16 cellular contexts compared by ENCODE assay signal in the genomic region with DNA sequence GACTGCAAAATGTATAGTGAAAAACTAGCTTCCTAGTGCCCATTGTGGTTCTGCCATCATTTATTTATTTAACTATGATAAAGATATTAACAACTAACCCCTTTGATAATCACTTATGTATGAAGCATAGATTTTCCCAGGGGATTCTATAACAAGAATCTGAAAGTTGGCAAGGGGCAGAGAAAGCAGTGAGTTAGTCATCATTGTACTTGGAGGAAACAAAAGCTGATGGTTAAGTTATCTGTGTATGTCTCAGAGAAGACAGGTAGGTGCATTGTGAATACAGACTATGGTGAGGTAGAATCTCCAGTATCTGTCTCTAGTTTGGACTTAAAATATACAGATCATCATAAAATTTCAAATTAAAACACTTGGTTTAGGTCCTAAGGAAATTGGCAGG.
DNase-seq lines count a peak whose midpoint lies in the region; ATAC-seq and TF ChIP-seq lines count a peak whose summit lies in the region.
"Had no signal": no experiment of that assay in that cellular context is flagged by ENCODE, and none has a peak within 500 bp of the region (broad histone marks: within the 10 kb centered on the region; RNA-seq: fewer than 3 reads in every experiment).

No MANE protein-coding gene starts in this region.

- H3K9me3 ChIP-seq in mammary epithelial cell (replicated peaks; ENCODE audit: insufficient read depth, low read length) (no peaks in the 10 kb centered on the region), heart left ventricle (no peaks in the 10 kb centered on the region)
- H3K9me3 ChIP-seq: SJCRH30 had no signal

- no peak overlapping the region for H2AFZ ChIP-seq in mammary epithelial cell (ENCODE audit: low read depth, low read length)
- H2AFZ ChIP-seq: PC-9 had no signal

- no peak for TF ChIP-seq POLR2A in heart left ventricle (IDR thresholded peaks at IDR 0.05)

- no peaks in the 10 kb centered on the region for H3K27me3 Mint-ChIP-seq in stimulated activated memory B cell treated with anti-CD40 and anti-IgM and Interleukin-4, amounts not matched to agents 10 μg/mL and 1 μg/mL and 100 μg/mL, for 72 hours

- H3K27ac ChIP-seq in mammary epithelial cell (ENCODE audit: insufficient read depth, low read depth, low read length) = no peak overlapping the region
- no peak overlapping the region for H3K27ac ChIP-seq in heart left ventricle
- H3K27ac ChIP-seq: C4-2B, PC-9, SJCRH30 had no signal

- H3K27me3 ChIP-seq in mammary epithelial cell (ENCODE audit: insufficient read depth, low read length) (no peaks in the 10 kb centered on the region), heart left ventricle (no peaks in the 10 kb centered on the region)
- H3K27me3 ChIP-seq: SJCRH30 had no signal

- CTCF ChIA-PET in mammary epithelial cell (lab: Charles Lee; ENCODE audit: low non-redundant PET) = no interaction called here

- H3K27ac Mint-ChIP-seq in stimulated activated memory B cell treated with anti-CD40 and anti-IgM and Interleukin-4, amounts not matched to agents 10 μg/mL and 1 μg/mL and 100 μg/mL, for 72 hours = no peak overlapping the region
- H3K27ac Mint-ChIP-seq: HFFc6 had no signal

- ATAC-seq in heart left ventricle = no peak
- ATAC-seq in stimulated activated memory B cell treated with anti-CD40 and anti-IgM and Interleukin-4, amounts not matched to agents 10 μg/mL and 1 μg/mL and 100 μg/mL, for 72 hours = no peak

- intact Hi-C loops in mammary epithelial cell (cut with micrococcal nuclease) (no loop called here), heart left ventricle (cut with DNase I) (no loop called here)

- no peaks in the 10 kb centered on the region for H4K20me1 ChIP-seq in mammary epithelial cell (ENCODE audit: insufficient read depth, low read length)

- dilution Hi-C loops in mammary epithelial cell (cut with HindIII; ENCODE audit: low sequenced_read_pairs) = no loop called here

- DNase-seq in LHCN-M2 (ENCODE audit: low read depth) = peak; percentile 10
- DNase-seq in mammary epithelial cell = peak; percentile 31
- peak; percentile 52 for DNase-seq in fibroblast of mammary gland (ENCODE audit: low read depth)
- peak; percentile 46 for DNase-seq in skeletal muscle cell (ENCODE audit: low read depth)
- no peak for DNase-seq in iPS-NIHi7 (ENCODE audit: extremely low spot score)
- no peak for DNase-seq in heart left ventricle
- DNase-seq: EL, HFFc6, Karpas-422, MV-4-11, NCI-H187 treated with DMSO at 0.1 percent for 48 hours, NCI-H510A treated with DMSO at 0.1 percent for 48 hours, PC-9, SJCRH30 had no signal

- in situ Hi-C loops in mammary epithelial cell (cut with MboI; ENCODE audit: low sequenced_read_pairs in 2 of 2) = no loop called here

- H3K9ac ChIP-seq in mammary epithelial cell (ENCODE audit: insufficient read depth, low read length) = no peak overlapping the region

- H3K4me3 Mint-ChIP-seq in stimulated activated memory B cell treated with anti-CD40 and anti-IgM and Interleukin-4, amounts not matched to agents 10 μg/mL and 1 μg/mL and 100 μg/mL, for 72 hours = no peak overlapping the region
- H3K4me3 Mint-ChIP-seq: HFFc6 had no signal

- H3K9me3 Mint-ChIP-seq in stimulated activated memory B cell treated with anti-CD40 and anti-IgM and Interleukin-4, amounts not matched to agents 10 μg/mL and 1 μg/mL and 100 μg/mL, for 72 hours = peaks cover 3% of the 10 kb centered on the region
- H3K9me3 Mint-ChIP-seq: HFFc6 had no signal

- H3K36me3 ChIP-seq in mammary epithelial cell (ENCODE audit: insufficient read depth, low read length) (no peaks in the 10 kb centered on the region), heart left ventricle (no peaks in the 10 kb centered on the region)
- H3K36me3 ChIP-seq: SJCRH30 had no signal

- BruUV-seq in mammary epithelial cell (replicated peaks; lab: Mats Ljungman, UMichigan) = no TSS peak

- H3K36me3 Mint-ChIP-seq in stimulated activated memory B cell treated with anti-CD40 and anti-IgM and Interleukin-4, amounts not matched to agents 10 μg/mL and 1 μg/mL and 100 μg/mL, for 72 hours = no peaks in the 10 kb centered on the region

- H3K4me2 ChIP-seq in mammary epithelial cell (ENCODE audit: insufficient read depth, low read depth, low read length) = no peak overlapping the region
- H3K4me2 ChIP-seq: PC-9 had no signal

- TF ChIP-seq CTCF in mammary epithelial cell (conservative IDR thresholded peaks at IDR 0.05 in 1 of 2, IDR thresholded peaks at IDR 0.05 in 1 of 2; ENCODE audit: extremely low read depth in 1 of 2, insufficient read depth in 1 of 2, low read depth in 1 of 2, low read length in 2 of 2) (no peak), fibroblast of mammary gland (conservative IDR thresholded peaks at IDR 0.05; ENCODE audit: control insufficient read depth, insufficient read depth, low read depth, low read length) (no peak), heart left ventricle (IDR thresholded peaks at IDR 0.05) (no peak)

- no peaks in the 10 kb centered on the region for H3K4me1 ChIP-seq in mammary epithelial cell (ENCODE audit: insufficient read depth, low read length)
- no peaks in the 10 kb centered on the region for H3K4me1 ChIP-seq in heart left ventricle
- H3K4me1 ChIP-seq: SJCRH30 had no signal

- H3K4me1 Mint-ChIP-seq in stimulated activated memory B cell treated with anti-CD40 and anti-IgM and Interleukin-4, amounts not matched to agents 10 μg/mL and 1 μg/mL and 100 μg/mL, for 72 hours = no peaks in the 10 kb centered on the region

- no peaks in the 10 kb centered on the region for H3K79me2 ChIP-seq in mammary epithelial cell (ENCODE audit: insufficient read depth, low read length)

- H3K4me3 ChIP-seq in mammary epithelial cell (replicated peaks in 1 of 3; ENCODE audit: insufficient read depth in 1 of 3, low read depth in 2 of 3, low read length in 3 of 3) = no peak overlapping the region
- no peak overlapping the region for H3K4me3 ChIP-seq in fibroblast of mammary gland (ENCODE audit: control insufficient read depth, low read depth, low read length)
- H3K4me3 ChIP-seq in skeletal muscle cell (ENCODE audit: low read depth, low read length) = no peak overlapping the region
- no peak overlapping the region for H3K4me3 ChIP-seq in heart left ventricle
- H3K4me3 ChIP-seq: PC-9, SJCRH30 had no signal

Comparison
In these comparisons a context has a peak if more than half of its experiments do, and no peak if none do; other contexts are left out.
1. DNase-seq: peak in LHCN-M2 (single experiment), mammary epithelial cell (single experiment), fibroblast of mammary gland (single experiment) and skeletal muscle cell (single experiment); none in iPS-NIHi7 (single experiment) and heart left ventricle (0 of 5).